In the genomic region with DNA sequence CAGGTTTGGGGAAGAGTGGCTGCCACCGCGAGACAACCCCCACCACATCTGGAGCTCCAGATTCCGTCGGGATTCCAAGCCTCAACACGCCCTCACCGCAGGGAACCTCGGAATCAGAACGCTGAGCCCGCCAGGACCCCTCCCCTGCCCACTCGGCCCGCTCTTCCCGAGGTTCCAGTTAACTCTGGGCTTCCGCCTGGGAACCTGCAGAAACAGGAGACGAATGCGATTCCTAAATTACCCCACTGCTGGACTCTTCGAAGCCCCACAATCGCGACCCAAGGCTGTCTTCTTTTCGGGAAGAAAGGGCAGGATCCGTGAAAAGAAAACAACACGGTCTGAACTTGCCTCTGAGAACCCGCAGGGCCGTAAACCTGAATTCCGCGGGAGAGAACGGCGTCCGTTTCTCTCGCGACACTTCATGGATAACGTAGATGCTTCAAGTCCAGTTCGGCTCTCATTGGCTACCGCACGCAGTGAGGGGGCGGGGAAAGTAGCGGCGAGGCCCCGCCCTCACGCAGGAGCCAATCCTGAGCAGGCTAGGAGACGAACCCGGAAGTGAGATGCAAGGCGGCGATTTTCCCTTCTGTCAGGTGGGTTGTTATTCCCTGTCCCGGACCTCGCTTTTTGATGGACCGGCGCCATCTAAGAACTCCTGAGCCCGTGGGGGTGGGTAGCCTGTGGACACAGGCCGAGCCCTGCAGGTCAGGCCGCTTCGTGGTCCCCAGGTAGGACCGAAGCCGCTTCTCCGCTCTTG, we compare ENCODE assay signal across 1 cellular context.
TF ChIP-seq lines count a peak whose summit lies in the region.

A gene with protein sequence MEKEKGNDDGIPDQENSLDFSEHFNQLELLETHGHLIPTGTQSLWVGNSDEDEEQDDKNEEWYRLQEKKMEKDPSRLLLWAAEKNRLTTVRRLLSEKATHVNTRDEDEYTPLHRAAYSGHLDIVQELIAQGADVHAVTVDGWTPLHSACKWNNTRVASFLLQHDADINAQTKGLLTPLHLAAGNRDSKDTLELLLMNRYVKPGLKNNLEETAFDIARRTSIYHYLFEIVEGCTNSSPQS (plus strand): TSS at position 542 of the 757 bp plus-strand sequence. CDS start 2,710 bp downstream, outside the sequence.
Gene MRE11, minus strand, starts transcription at position 402 of the 757 bp plus-strand sequence. CDS start 1,043 bp downstream, outside the sequence.

TF ChIP-seq in HEK293, 187 proteins besides CTCF, POLR2A, EP300 and RAD21 (continued from another document and continues in another):
- TF ChIP-seq, protein P1, sequence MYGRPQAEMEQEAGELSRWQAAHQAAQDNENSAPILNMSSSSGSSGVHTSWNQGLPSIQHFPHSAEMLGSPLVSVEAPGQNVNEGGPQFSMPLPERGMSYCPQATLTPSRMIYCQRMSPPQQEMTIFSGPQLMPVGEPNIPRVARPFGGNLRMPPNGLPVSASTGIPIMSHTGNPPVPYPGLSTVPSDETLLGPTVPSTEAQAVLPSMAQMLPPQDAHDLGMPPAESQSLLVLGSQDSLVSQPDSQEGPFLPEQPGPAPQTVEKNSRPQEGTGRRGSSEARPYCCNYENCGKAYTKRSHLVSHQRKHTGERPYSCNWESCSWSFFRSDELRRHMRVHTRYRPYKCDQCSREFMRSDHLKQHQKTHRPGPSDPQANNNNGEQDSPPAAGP (tag by site-specific recombination; IDR thresholded peaks at IDR 0.05): peak; percentile 33; the same call in 1 of the 2 replicates
- TF ChIP-seq ZXDB (tag by site-specific recombination; IDR thresholded peaks at IDR 0.05): peak; percentile 21
- TF ChIP-seq PRDM1 (tag by site-specific recombination; IDR thresholded peaks at IDR 0.05): no peak
- TF ChIP-seq ZNF10 (tag by site-specific recombination; IDR thresholded peaks at IDR 0.05): no peak
- TF ChIP-seq ZNF114 (tag by site-specific recombination; IDR thresholded peaks at IDR 0.05): no peak
- TF ChIP-seq, protein P2, sequence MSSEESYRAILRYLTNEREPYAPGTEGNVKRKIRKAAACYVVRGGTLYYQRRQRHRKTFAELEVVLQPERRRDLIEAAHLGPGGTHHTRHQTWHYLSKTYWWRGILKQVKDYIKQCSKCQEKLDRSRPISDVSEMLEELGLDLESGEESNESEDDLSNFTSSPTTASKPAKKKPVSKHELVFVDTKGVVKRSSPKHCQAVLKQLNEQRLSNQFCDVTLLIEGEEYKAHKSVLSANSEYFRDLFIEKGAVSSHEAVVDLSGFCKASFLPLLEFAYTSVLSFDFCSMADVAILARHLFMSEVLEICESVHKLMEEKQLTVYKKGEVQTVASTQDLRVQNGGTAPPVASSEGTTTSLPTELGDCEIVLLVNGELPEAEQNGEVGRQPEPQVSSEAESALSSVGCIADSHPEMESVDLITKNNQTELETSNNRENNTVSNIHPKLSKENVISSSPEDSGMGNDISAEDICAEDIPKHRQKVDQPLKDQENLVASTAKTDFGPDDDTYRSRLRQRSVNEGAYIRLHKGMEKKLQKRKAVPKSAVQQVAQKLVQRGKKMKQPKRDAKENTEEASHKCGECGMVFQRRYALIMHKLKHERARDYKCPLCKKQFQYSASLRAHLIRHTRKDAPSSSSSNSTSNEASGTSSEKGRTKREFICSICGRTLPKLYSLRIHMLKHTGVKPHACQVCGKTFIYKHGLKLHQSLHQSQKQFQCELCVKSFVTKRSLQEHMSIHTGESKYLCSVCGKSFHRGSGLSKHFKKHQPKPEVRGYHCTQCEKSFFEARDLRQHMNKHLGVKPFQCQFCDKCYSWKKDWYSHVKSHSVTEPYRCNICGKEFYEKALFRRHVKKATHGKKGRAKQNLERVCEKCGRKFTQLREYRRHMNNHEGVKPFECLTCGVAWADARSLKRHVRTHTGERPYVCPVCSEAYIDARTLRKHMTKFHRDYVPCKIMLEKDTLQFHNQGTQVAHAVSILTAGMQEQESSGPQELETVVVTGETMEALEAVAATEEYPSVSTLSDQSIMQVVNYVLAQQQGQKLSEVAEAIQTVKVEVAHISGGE (tag by site-specific recombination; conservative IDR thresholded peaks at IDR 0.05; ENCODE audit: low read depth): peak; percentile 86
- no peak for TF ChIP-seq ZNF426 (tag by site-specific recombination; IDR thresholded peaks at IDR 0.05)
- TF ChIP-seq ZNF19 (tag by site-specific recombination; IDR thresholded peaks at IDR 0.05; ENCODE audit: low read depth): no peak
- 0 out of 2 replicates have a peak, but pooled peaks have one; percentile 27 for TF ChIP-seq ZNF610 (tag by site-specific recombination; IDR thresholded peaks at IDR 0.05; ENCODE audit: borderline replicate concordance)
- TF ChIP-seq ZNF398 (tag by site-specific recombination; IDR thresholded peaks at IDR 0.05): peak; percentile 80
- TF ChIP-seq, protein P3, sequence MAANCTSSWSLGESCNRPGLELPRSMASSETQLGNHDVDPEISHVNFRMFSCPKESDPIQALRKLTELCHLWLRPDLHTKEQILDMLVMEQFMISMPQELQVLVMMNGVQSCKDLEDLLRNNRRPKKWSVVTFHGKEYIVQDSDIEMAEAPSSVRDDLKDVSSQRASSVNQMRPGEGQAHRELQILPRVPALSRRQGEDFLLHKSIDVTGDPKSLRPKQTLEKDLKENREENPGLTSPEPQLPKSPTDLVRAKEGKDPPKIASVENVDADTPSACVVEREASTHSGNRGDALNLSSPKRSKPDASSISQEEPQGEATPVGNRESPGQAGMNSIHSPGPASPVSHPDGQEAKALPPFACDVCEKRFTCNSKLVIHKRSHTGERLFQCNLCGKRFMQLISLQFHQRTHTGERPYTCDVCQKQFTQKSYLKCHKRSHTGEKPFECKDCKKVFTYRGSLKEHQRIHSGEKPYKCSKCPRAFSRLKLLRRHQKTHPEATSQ (tag by site-specific recombination; IDR thresholded peaks at IDR 0.05): no peak
- TF ChIP-seq, protein P4, sequence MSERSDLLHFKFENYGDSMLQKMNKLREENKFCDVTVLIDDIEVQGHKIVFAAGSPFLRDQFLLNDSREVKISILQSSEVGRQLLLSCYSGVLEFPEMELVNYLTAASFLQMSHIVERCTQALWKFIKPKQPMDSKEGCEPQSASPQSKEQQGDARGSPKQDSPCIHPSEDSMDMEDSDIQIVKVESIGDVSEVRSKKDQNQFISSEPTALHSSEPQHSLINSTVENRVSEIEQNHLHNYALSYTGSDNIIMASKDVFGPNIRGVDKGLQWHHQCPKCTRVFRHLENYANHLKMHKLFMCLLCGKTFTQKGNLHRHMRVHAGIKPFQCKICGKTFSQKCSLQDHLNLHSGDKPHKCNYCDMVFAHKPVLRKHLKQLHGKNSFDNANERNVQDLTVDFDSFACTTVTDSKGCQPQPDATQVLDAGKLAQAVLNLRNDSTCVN (tag by site-specific recombination; optimal IDR thresholded peaks at IDR 0.05): peak; percentile 35
- TF ChIP-seq ZNF311 (tag by site-specific recombination; IDR thresholded peaks at IDR 0.05; ENCODE audit: borderline replicate concordance): no peak
- peak; percentile 65; the same call in 1 of the 2 replicates for TF ChIP-seq ZNF24 (tag by site-specific recombination; IDR thresholded peaks at IDR 0.05)
- no peak for TF ChIP-seq ZNF555 (tag by site-specific recombination; conservative IDR thresholded peaks at IDR 0.05)
- no peak for TF ChIP-seq ZFP41 (tag by site-specific recombination; IDR thresholded peaks at IDR 0.05; ENCODE audit: borderline replicate concordance)
- TF ChIP-seq ZNF692 (tag by site-specific recombination; IDR thresholded peaks at IDR 0.05): 0 out of 2 replicates have a peak, but pooled peaks have one; percentile 40
- no peak for TF ChIP-seq ZNF169 (tag by site-specific recombination; IDR thresholded peaks at IDR 0.05)
- peak; percentile 50; the same call in 1 of the 2 replicates for TF ChIP-seq ZNF501 (tag by site-specific recombination; IDR thresholded peaks at IDR 0.05)
- no peak for TF ChIP-seq SALL2 (tag by site-specific recombination; IDR thresholded peaks at IDR 0.05; ENCODE audit: borderline replicate concordance)
- TF ChIP-seq HOXC10 (CRISPR knock-in tag; IDR thresholded peaks at IDR 0.05): no peak
- TF ChIP-seq ZNF585B (tag by site-specific recombination; IDR thresholded peaks at IDR 0.05): no peak
- TF ChIP-seq ZBTB7A (tag by site-specific recombination; IDR thresholded peaks at IDR 0.05; ENCODE audit: low read depth): no peak
- TF ChIP-seq ZNF223 (tag by site-specific recombination; IDR thresholded peaks at IDR 0.05): no peak
- TF ChIP-seq, protein P5, sequence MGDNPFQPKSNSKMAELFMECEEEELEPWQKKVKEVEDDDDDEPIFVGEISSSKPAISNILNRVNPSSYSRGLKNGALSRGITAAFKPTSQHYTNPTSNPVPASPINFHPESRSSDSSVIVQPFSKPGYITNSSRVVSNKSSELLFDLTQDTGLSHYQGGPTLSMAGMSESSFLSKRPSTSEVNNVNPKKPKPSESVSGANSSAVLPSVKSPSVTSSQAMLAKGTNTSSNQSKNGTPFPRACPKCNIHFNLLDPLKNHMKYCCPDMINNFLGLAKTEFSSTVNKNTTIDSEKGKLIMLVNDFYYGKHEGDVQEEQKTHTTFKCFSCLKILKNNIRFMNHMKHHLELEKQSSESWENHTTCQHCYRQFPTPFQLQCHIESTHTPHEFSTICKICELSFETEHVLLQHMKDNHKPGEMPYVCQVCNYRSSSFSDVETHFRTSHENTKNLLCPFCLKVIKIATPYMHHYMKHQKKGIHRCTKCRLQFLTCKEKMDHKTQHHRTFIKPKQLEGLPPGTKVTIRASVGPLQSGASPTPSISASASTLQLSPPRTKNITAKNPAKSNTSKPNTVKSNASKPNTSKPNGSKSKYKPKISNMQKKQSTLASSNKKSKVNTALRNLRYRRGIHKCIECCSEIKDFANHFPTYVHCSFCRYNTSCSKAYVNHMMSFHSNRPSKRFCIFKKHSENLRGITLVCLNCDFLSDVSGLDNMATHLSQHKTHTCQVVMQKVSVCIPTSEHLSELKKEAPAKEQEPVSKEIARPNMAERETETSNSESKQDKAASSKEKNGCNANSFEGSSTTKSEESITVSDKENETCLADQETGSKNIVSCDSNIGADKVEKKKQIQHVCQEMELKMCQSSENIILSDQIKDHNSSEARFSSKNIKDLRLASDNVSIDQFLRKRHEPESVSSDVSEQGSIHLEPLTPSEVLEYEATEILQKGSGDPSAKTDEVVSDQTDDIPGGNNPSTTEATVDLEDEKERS (tag by site-specific recombination; IDR thresholded peaks at IDR 0.05): no peak
- TF ChIP-seq ZNF629 (tag by site-specific recombination; IDR thresholded peaks at IDR 0.05): peak; percentile 38; the same call in 1 of the 2 replicates
- TF ChIP-seq, protein P6, sequence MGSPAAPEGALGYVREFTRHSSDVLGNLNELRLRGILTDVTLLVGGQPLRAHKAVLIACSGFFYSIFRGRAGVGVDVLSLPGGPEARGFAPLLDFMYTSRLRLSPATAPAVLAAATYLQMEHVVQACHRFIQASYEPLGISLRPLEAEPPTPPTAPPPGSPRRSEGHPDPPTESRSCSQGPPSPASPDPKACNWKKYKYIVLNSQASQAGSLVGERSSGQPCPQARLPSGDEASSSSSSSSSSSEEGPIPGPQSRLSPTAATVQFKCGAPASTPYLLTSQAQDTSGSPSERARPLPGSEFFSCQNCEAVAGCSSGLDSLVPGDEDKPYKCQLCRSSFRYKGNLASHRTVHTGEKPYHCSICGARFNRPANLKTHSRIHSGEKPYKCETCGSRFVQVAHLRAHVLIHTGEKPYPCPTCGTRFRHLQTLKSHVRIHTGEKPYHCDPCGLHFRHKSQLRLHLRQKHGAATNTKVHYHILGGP (tag by site-specific recombination; IDR thresholded peaks at IDR 0.05): no peak
- TF ChIP-seq PBX3 (CRISPR knock-in tag; IDR thresholded peaks at IDR 0.05): no peak
- TF ChIP-seq SP7 (tag by site-specific recombination; IDR thresholded peaks at IDR 0.05): peak; percentile 37
- no peak for TF ChIP-seq ZNF621 (tag by site-specific recombination; IDR thresholded peaks at IDR 0.05)
- no peak for TF ChIP-seq ZBTB44 (tag by site-specific recombination; IDR thresholded peaks at IDR 0.05)
- no peak for TF ChIP-seq ZNF549 (tag by site-specific recombination; IDR thresholded peaks at IDR 0.05)
- peak; percentile 23; the same call in 1 of the 2 replicates for TF ChIP-seq ZNF600 (tag by site-specific recombination; IDR thresholded peaks at IDR 0.05)
- TF ChIP-seq RBAK (tag by site-specific recombination; IDR thresholded peaks at IDR 0.05): no peak
- TF ChIP-seq ZNF776 (tag by site-specific recombination; IDR thresholded peaks at IDR 0.05; ENCODE audit: borderline replicate concordance): no peak
- peak; percentile 82 for TF ChIP-seq ZNF335 (tag by site-specific recombination; conservative IDR thresholded peaks at IDR 0.05)
